In genomic region chr9:21959268-21959667, GRCh38 we compare ENCODE assay signal across 6 cellular contexts. TPM values are rescaled to one million over a fixed set of nuclear protein-coding genes. Genes with fewer than 3 reads are reported as not detected.
"Had no signal": no experiment of that assay in that cellular context is flagged by ENCODE, and none has a peak within 500 bp of the region (broad histone marks: within the 10 kb centered on the region; RNA-seq: fewer than 3 reads in every experiment).

No MANE protein-coding gene starts in this region.

RNA-seq across cellular contexts. Expression of gene CDKN2A, which starts 34.9 kb away (rescaled TPM):
- total RNA-seq: cerebellum had no signal
- polyA plus RNA-seq: cardiac muscle cell had no signal

RNA-seq across cellular contexts. Expression of gene CDKN2B-AS1, which starts 35.3 kb away (rescaled TPM):
- total RNA-seq: ascending aorta, cardiac muscle cell, cardiac septum, cerebellum had no signal
- polyA plus RNA-seq: cardiac muscle cell had no signal

RNA-seq across cellular contexts. Expression of gene CDKN2B, which starts 49.8 kb away (rescaled TPM):
- total RNA-seq: activated naive CD4-positive, alpha-beta T cell treated with anti-CD3 and anti-CD28 coated beads for 36 hours; activated naive CD8-positive, alpha-beta T cell treated with anti-CD3 and anti-CD28 coated beads for 36 hours had no signal
